Comparison of ENCODE assay signal across 9 cellular contexts in genomic region chr12:2179953-2180736, GRCh38.
A peak's percentile ranks its signal among the peaks of the same experiment; 100 is the strongest.
DNase-seq lines count a peak whose midpoint lies in the region; ATAC-seq and TF ChIP-seq lines count a peak whose summit lies in the region.
"Had no signal": no experiment of that assay in that cellular context is flagged by ENCODE, and none has a peak within 500 bp of the region (broad histone marks: within the 10 kb centered on the region; RNA-seq: fewer than 3 reads in every experiment).

No MANE protein-coding gene starts in this region.

- DNase-seq in AG08395 (ENCODE audit: low spot score), result peak; percentile 96
- peak; percentile 89 for DNase-seq in SJSA1 (ENCODE audit: low read depth in 1 of 2, low spot score in 2 of 2)
- DNase-seq in fibroblast of the aortic adventitia (ENCODE audit: low read depth), result peak; percentile 99
- DNase-seq in osteoblast (ENCODE audit: insufficient read length, low spot score, missing footprints), result peak; percentile 97
- no peak for DNase-seq in GM10248 (ENCODE audit: extremely low spot score)
- DNase-seq in Calu3, result no peak
- DNase-seq: NCI-H1930 had no signal

- H4K20me1 ChIP-seq in osteoblast (ENCODE audit: insufficient read depth, low read length), result peaks cover 4% of the 10 kb centered on the region

- no peaks in the 10 kb centered on the region for H3K27me3 ChIP-seq in SJSA1 (replicated peaks)
- no peaks in the 10 kb centered on the region for H3K27me3 ChIP-seq in osteoblast (ENCODE audit: insufficient read depth, low read length)

- CTCF ChIA-PET in GM10248 (lab: Yijun Ruan, JAX), result no interaction called here
- CTCF ChIA-PET in Calu3 (lab: Charles Lee), result no interaction called here

- H3K4me3 ChIP-seq in SJSA1, result no peak overlapping the region
- H3K4me3 ChIP-seq in fibroblast of the aortic adventitia (ENCODE audit: low read depth, low read length), result no peak overlapping the region
- H3K4me3 ChIP-seq in osteoblast (ENCODE audit: insufficient read depth, low read length), result no peak overlapping the region

- H3K27ac ChIP-seq in SJSA1, result peak overlapping the region; percentile 22
- peak overlapping the region; percentile 64 for H3K27ac ChIP-seq in osteoblast (ENCODE audit: low read depth, low read length)

- intact Hi-C loops in Calu3 (cut with micrococcal nuclease; ENCODE audit: unreplicated experiment), result no loop called here

- H2AFZ ChIP-seq in osteoblast (ENCODE audit: low read length), result peak overlapping the region; percentile 49

- ATAC-seq in GM21381 (IDR thresholded peaks at IDR 0.05; ENCODE audit: unreplicated experiment) (no peak), GM19452 (IDR thresholded peaks at IDR 0.05; ENCODE audit: unreplicated experiment) (no peak)

- no peaks in the 10 kb centered on the region for H3K9me3 ChIP-seq in SJSA1 (replicated peaks)
- H3K9me3 ChIP-seq in osteoblast (ENCODE audit: low read depth, low read length), result no peaks in the 10 kb centered on the region

- H3K27ac Mint-ChIP-seq in Calu3 (ENCODE audit: unreplicated experiment), result no peak overlapping the region

- H3K36me3 ChIP-seq in SJSA1 (0 out of 2 replicates have a peak, but pooled peaks cover 3% of the 10 kb centered on the region), osteoblast (ENCODE audit: insufficient read depth, low read length) (no peaks in the 10 kb centered on the region)

- H3K4me1 ChIP-seq in SJSA1 (replicated peaks) (peaks cover 32% of the 10 kb centered on the region), osteoblast (ENCODE audit: insufficient read depth, low read length) (peaks cover 25% of the 10 kb centered on the region)

- no TSS peak for BruUV-seq in Calu3 (replicated peaks; lab: Mats Ljungman, UMichigan)

- peaks cover 13% of the 10 kb centered on the region for H3K79me2 ChIP-seq in osteoblast (ENCODE audit: insufficient read depth, low read length)

- H3K9me3 Mint-ChIP-seq in Calu3 (ENCODE audit: low read depth, unreplicated experiment), result no peaks in the 10 kb centered on the region

- H3K4me3 Mint-ChIP-seq in Calu3 (ENCODE audit: low read depth, unreplicated experiment), result no peak overlapping the region

- peaks cover 100% of the 10 kb centered on the region for H3K27me3 Mint-ChIP-seq in Calu3 (ENCODE audit: unreplicated experiment)

- H3K4me2 ChIP-seq in osteoblast (ENCODE audit: insufficient read depth, low read length), result peak overlapping the region; percentile 53

- H3K36me3 Mint-ChIP-seq in Calu3 (ENCODE audit: insufficient read depth, unreplicated experiment), result no peaks in the 10 kb centered on the region

- POLR2A ChIA-PET in GM10248 (lab: Yijun Ruan, JAX), result no interaction called here

- TF ChIP-seq CTCF in fibroblast of the aortic adventitia (IDR thresholded peaks at IDR 0.05; ENCODE audit: insufficient read depth, low read length) (no peak), osteoblast (IDR thresholded peaks at IDR 0.05; ENCODE audit: extremely low read depth, low read depth, low read length) (no peak), GM10248 (IDR thresholded peaks at IDR 0.05; ENCODE audit: control extremely low read depth, extremely low read depth, low read depth, missing control alignments) (no peak), Calu3 (IDR thresholded peaks at IDR 0.05; ENCODE audit: unreplicated experiment) (no peak)

- no peaks in the 10 kb centered on the region for H3K4me1 Mint-ChIP-seq in Calu3 (ENCODE audit: low read depth, unreplicated experiment)

Comparison
In these comparisons a context has a peak if more than half of its experiments do, and no peak if none do; other contexts are left out.
1. DNase-seq: peak in AG08395 (single experiment), SJSA1 (2 of 2), fibroblast of the aortic adventitia (single experiment) and osteoblast (single experiment); none in GM10248 (single experiment) and Calu3 (single experiment).